ENCODE assay signal across 8 cellular contexts in genomic region chr6:170294813-170295518, GRCh38. TPM values are rescaled to one million over a fixed set of nuclear protein-coding genes. Genes with fewer than 3 reads are reported as not detected.
DNase-seq lines count a peak whose midpoint lies in the region; ATAC-seq, FAIRE-seq and TF ChIP-seq lines count a peak whose summit lies in the region.

No MANE protein-coding gene starts in this region.

- no peak for FAIRE-seq in astrocyte (lab: Jason Lieb, UNC)

- no peaks in the 10 kb centered on the region for H3K9me3 ChIP-seq in astrocyte (ENCODE audit: insufficient read depth, low read depth, low read length)
- H3K9me3 ChIP-seq in mesodermal cell (ENCODE audit: control insufficient read depth, low read length): no peaks in the 10 kb centered on the region

- H3K27ac Mint-ChIP-seq in astrocyte (ENCODE audit: unreplicated experiment): no peak overlapping the region

- peak; percentile 56 for DNase-seq in GM20000 (ENCODE audit: low spot score)
- DNase-seq in astrocyte (ENCODE audit: low read depth): no peak
- DNase-seq in kidney glomerular epithelial cell (lab: John Stamatoyannopoulos, UW): no peak
- no peak for DNase-seq in COLO829 (ENCODE audit: low spot score)

- H3K4me3 ChIP-seq in ACC112 (ENCODE audit: low read depth, low read length): peak overlapping the region; percentile 68
- peak overlapping the region; percentile 41 for H3K4me3 ChIP-seq in astrocyte (ENCODE audit: insufficient read depth, low read depth, low read length)
- H3K4me3 ChIP-seq in mesodermal cell (ENCODE audit: extremely low read depth, insufficient read depth, low read length, poor library complexity, severe bottlenecking): peak overlapping the region; percentile 33

- H3K27me3 Mint-ChIP-seq in astrocyte (ENCODE audit: low read depth, unreplicated experiment): peaks cover 51% of the 10 kb centered on the region

- H2AFZ ChIP-seq in ACC112 (ENCODE audit: low read length, unreplicated experiment): no peak overlapping the region
- peak overlapping the region; percentile 75 for H2AFZ ChIP-seq in astrocyte (ENCODE audit: low read depth, low read length)

- 5 to 6% methylated on average over 19 to 23 of the region's 31 CpGs for WGBS in mesodermal cell (ENCODE audit: insufficient coverage in 2 of 2), 2 experiments

- H3K9me3 Mint-ChIP-seq in astrocyte (ENCODE audit: unreplicated experiment): no peaks in the 10 kb centered on the region

- H3K79me2 ChIP-seq in ACC112 (ENCODE audit: control insufficient read depth, insufficient read depth, low read length, unreplicated experiment) (no peaks in the 10 kb centered on the region), astrocyte (ENCODE audit: insufficient read depth, low read length) (no peaks in the 10 kb centered on the region)

- H4K20me1 ChIP-seq in astrocyte (ENCODE audit: insufficient read depth, low read length): peaks cover 22% of the 10 kb centered on the region

- peak overlapping the region; percentile 67 for H3K4me3 Mint-ChIP-seq in astrocyte (ENCODE audit: unreplicated experiment)

- H3K36me3 Mint-ChIP-seq in astrocyte (ENCODE audit: low read depth, unreplicated experiment): no peaks in the 10 kb centered on the region

- TF ChIP-seq CTCF in GM20000 (IDR thresholded peaks at IDR 0.05; ENCODE audit: extremely low read depth, missing control alignments) (no peak), astrocyte (IDR thresholded peaks at IDR 0.05; ENCODE audit: insufficient read depth, low read depth, low read length) (no peak)

- no peak overlapping the region for H3K9ac ChIP-seq in astrocyte (ENCODE audit: low read length)

- no peaks in the 10 kb centered on the region for H3K36me3 ChIP-seq in ACC112 (ENCODE audit: insufficient read depth, low read length)
- no peaks in the 10 kb centered on the region for H3K36me3 ChIP-seq in astrocyte (ENCODE audit: insufficient read depth, low read length)
- H3K36me3 ChIP-seq in mesodermal cell (ENCODE audit: control insufficient read depth, insufficient read depth, low read length): no peaks in the 10 kb centered on the region

- peaks cover 5% of the 10 kb centered on the region for H3K4me1 Mint-ChIP-seq in astrocyte (ENCODE audit: low read depth, unreplicated experiment)

- H3K27ac ChIP-seq in ACC112 (ENCODE audit: low read depth, low read length): no peak overlapping the region
- no peak overlapping the region for H3K27ac ChIP-seq in astrocyte (ENCODE audit: low read depth, low read length)
- no peak overlapping the region for H3K27ac ChIP-seq in mesodermal cell (ENCODE audit: low read depth, low read length, severe bottlenecking)

- peaks cover 91% of the 10 kb centered on the region for H3K27me3 ChIP-seq in ACC112 (ENCODE audit: insufficient read depth, low read length)
- H3K27me3 ChIP-seq in astrocyte (ENCODE audit: insufficient read depth, low read length): peaks cover 77% of the 10 kb centered on the region

- H3K4me1 ChIP-seq in ACC112 (ENCODE audit: control insufficient read depth, insufficient read depth, low read length, unreplicated experiment): no peaks in the 10 kb centered on the region
- peaks cover 9% of the 10 kb centered on the region for H3K4me1 ChIP-seq in astrocyte (ENCODE audit: insufficient read depth, low read length)
- peaks cover 9% of the 10 kb centered on the region for H3K4me1 ChIP-seq in mesodermal cell (ENCODE audit: control insufficient read depth, insufficient read depth, low read length, poor library complexity, severe bottlenecking)

- no peak for ATAC-seq in HG02885 (IDR thresholded peaks at IDR 0.05; ENCODE audit: poor library complexity, unreplicated experiment)
- ATAC-seq in HG03442 (IDR thresholded peaks at IDR 0.05; ENCODE audit: unreplicated experiment): no peak

- peak overlapping the region; percentile 86 for H3K4me2 ChIP-seq in astrocyte (ENCODE audit: low read length)

RNA-seq across cellular contexts. Expression of gene DLL1, which starts 4.1 kb away (rescaled TPM):
- 1.6 and 2.0 TPM in 2 replicates for total RNA-seq in astrocyte
- polyA plus RNA-seq in mesodermal cell (2013, experiment 1 of 2): 3.5 TPM
- 2.6 TPM for polyA plus RNA-seq in mesodermal cell (2013, experiment 2 of 2)

RNA-seq across cellular contexts. Expression of gene FAM120B, which starts 11.6 kb away (rescaled TPM):
- 29.6 and 29.8 TPM in 2 replicates for total RNA-seq in astrocyte
- polyA plus RNA-seq in mesodermal cell (2013, experiment 1 of 2): 22.4 TPM
- polyA plus RNA-seq in mesodermal cell (2013, experiment 2 of 2): 19.8 TPM
